12 cellular contexts compared by ENCODE assay signal in genomic region chr10:34396669-34397068, GRCh38.
"Had no signal": no experiment of that assay in that cellular context is flagged by ENCODE, and none has a peak within 500 bp of the region (broad histone marks: within the 10 kb centered on the region; RNA-seq: fewer than 3 reads in every experiment).

No MANE protein-coding gene starts in this region.

- H3K4me1 ChIP-seq: esophagus squamous epithelium had no signal

- H3K27me3 Mint-ChIP-seq: stimulated activated naive CD8-positive, alpha-beta T cell treated with anti-CD3 and anti-CD28 coated beads, Interleukin-15, amount 100 ng/mL, for 72 hours had no signal

- H3K4me3 ChIP-seq: cardiac muscle cell, esophagus squamous epithelium, pancreas, thoracic aorta had no signal

- ATAC-seq: activated T-cell treated with anti-CD3 and anti-CD28 coated beads, Interleukin-2, amount 50 U/mL, for 72 hours; pancreas; stimulated activated naive CD8-positive, alpha-beta T cell treated with anti-CD3 and anti-CD28 coated beads, Interleukin-15, amount 100 ng/mL, for 72 hours had no signal

- H3K4me1 Mint-ChIP-seq: stimulated activated naive CD8-positive, alpha-beta T cell treated with anti-CD3 and anti-CD28 coated beads, Interleukin-15, amount 100 ng/mL, for 72 hours had no signal

- H3K27ac Mint-ChIP-seq: activated CD4-positive, alpha-beta memory T cell treated with anti-CD3 and anti-CD28 coated beads for 36 hours; activated T-cell treated with anti-CD3 and anti-CD28 coated beads, Interleukin-2, amount 50 U/mL, for 72 hours; stimulated activated naive CD8-positive, alpha-beta T cell treated with anti-CD3 and anti-CD28 coated beads, Interleukin-15, amount 100 ng/mL, for 72 hours had no signal

- H3K36me3 ChIP-seq: cardiac muscle cell, pancreas, thoracic aorta had no signal

- H3K27ac ChIP-seq: cardiac muscle cell, esophagus squamous epithelium, pancreas, thoracic aorta, VCaP had no signal

- H3K9me3 ChIP-seq: esophagus squamous epithelium, pancreas, thoracic aorta had no signal

- H3K9me3 Mint-ChIP-seq: activated CD4-positive, alpha-beta memory T cell treated with anti-CD3 and anti-CD28 coated beads for 36 hours; activated T-cell treated with anti-CD3 and anti-CD28 coated beads, Interleukin-2, amount 50 U/mL, for 72 hours; stimulated activated naive CD8-positive, alpha-beta T cell treated with anti-CD3 and anti-CD28 coated beads, Interleukin-15, amount 100 ng/mL, for 72 hours had no signal

- H3K36me3 Mint-ChIP-seq: activated CD4-positive, alpha-beta memory T cell treated with anti-CD3 and anti-CD28 coated beads for 36 hours had no signal

- H3K4me3 Mint-ChIP-seq: activated CD4-positive, alpha-beta memory T cell treated with anti-CD3 and anti-CD28 coated beads for 36 hours; activated T-cell treated with anti-CD3 and anti-CD28 coated beads, Interleukin-2, amount 50 U/mL, for 72 hours; stimulated activated naive CD8-positive, alpha-beta T cell treated with anti-CD3 and anti-CD28 coated beads, Interleukin-15, amount 100 ng/mL, for 72 hours had no signal

- DNase-seq: activated CD4-positive, alpha-beta memory T cell treated with anti-CD3 and anti-CD28 coated beads for 36 hours; activated T-cell treated with anti-CD3 and anti-CD28 coated beads, Interleukin-2, amount 50 U/mL, for 72 hours; esophagus squamous epithelium; foreskin fibroblast; pancreas; retina; stimulated activated CD4-positive, alpha-beta T cell treated with anti-CD3 and anti-CD28 coated beads, Interleukin-15, amount 100 ng/mL, for 24 hours; stimulated activated CD4-positive, alpha-beta T cell treated with anti-CD3 and anti-CD28 coated beads, Interleukin-4, amount 100 ng/mL, for 24 hours; stimulated activated naive CD8-positive, alpha-beta T cell treated with anti-CD3 and anti-CD28 coated beads, Interleukin-15, amount 100 ng/mL, for 72 hours had no signal

- H3K27me3 ChIP-seq: cardiac muscle cell, esophagus squamous epithelium, pancreas had no signal
